ENCODE assay signal across 2 cellular contexts in genomic region chr1:37884145-37884544, GRCh38.
TF ChIP-seq lines count a peak whose summit lies in the region.

No MANE protein-coding gene starts in this region.

TF ChIP-seq in HepG2, 621 proteins besides CTCF, POLR2A, EP300 and RAD21:
- TF ChIP-seq HNRNPK (IDR thresholded peaks at IDR 0.05; ENCODE audit: low read depth, low read length, poor library complexity, severe bottlenecking) (peak; percentile 33), ZBTB37 (CRISPR knock-in tag; IDR thresholded peaks at IDR 0.05) (no peak), BRD4 (CRISPR knock-in tag; IDR thresholded peaks at IDR 0.05) (no peak), PAF1 (CRISPR knock-in tag; IDR thresholded peaks at IDR 0.05) (no peak), MTA3 (CRISPR knock-in tag; IDR thresholded peaks at IDR 0.05) (no peak), RFX1 (IDR thresholded peaks at IDR 0.05) (no peak)

TF ChIP-seq in GM12878, 131 proteins besides CTCF, POLR2A, EP300 and RAD21:
- TF ChIP-seq RAD51 (IDR thresholded peaks at IDR 0.05) (no peak), KLF5 (IDR thresholded peaks at IDR 0.05; ENCODE audit: partially characterized antibody) (no peak), MTA2 (IDR thresholded peaks at IDR 0.05; ENCODE audit: low read depth) (no peak), CBFB (IDR thresholded peaks at IDR 0.05; ENCODE audit: low read depth) (no peak), TBL1XR1 (IDR thresholded peaks at IDR 0.05; ENCODE audit: low read depth, low read length) (no peak), MEF2B (IDR thresholded peaks at IDR 0.05; ENCODE audit: partially characterized antibody, poor library complexity, severe bottlenecking) (no peak), JUND (IDR thresholded peaks at IDR 0.05; ENCODE audit: low read depth, low read length) (no peak)
- TF ChIP-seq, protein P1, sequence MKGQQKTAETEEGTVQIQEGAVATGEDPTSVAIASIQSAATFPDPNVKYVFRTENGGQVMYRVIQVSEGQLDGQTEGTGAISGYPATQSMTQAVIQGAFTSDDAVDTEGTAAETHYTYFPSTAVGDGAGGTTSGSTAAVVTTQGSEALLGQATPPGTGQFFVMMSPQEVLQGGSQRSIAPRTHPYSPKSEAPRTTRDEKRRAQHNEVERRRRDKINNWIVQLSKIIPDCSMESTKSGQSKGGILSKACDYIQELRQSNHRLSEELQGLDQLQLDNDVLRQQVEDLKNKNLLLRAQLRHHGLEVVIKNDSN (IDR thresholded peaks at IDR 0.05; ENCODE audit: borderline replicate concordance, extremely low read length, insufficient read depth, low read depth, low read length), result no peak
